In the genomic region with DNA sequence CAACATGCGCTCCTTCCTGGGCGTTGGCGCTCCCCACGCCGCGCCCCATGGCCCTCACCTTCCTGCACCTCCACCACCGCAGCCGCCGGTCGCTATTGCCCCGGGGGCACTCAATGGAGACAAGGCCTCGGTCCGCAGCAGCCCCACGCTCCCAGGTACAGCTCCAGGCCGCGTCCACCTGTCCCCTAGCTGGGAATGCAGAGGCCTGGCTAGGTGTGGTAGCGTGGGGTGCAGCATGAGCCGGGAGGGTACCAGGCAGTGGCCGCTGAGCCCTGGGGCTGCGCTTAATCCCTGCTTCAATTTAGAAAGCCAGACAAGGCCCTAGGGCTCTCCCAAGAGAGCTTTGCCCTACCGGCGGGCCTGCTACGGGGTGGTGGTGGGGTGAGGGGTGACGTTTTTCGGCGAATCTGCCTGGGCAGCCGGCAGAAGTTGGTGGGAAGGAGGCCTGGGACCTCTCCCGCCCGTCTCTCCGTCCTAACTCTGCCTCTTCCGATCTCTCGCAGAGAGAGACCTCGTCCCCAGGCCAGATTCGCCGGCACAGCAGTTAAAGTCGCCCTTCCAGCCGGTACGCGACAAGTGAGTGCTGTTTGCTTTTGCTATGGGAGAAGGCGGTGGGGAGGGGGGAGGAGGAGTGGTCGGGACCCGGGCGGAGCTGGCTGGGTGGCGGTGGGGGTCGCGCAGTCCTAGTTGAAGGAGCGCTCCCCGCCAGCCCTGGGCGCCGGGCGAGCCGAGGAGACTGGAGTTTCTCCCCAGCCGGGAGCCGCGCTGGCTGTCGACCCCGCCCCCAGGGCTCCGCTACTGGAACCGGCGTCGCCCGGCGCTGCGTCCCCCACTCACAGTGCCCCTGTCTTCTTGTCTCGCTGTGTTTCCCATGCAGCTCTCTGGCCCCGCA, we compare ENCODE assay signal across 17 cellular contexts. TPM values are rescaled to one million over a fixed set of nuclear protein-coding genes. Genes with fewer than 3 reads are reported as not detected.
DNase-seq lines count a peak whose midpoint lies in the region; ATAC-seq and TF ChIP-seq lines count a peak whose summit lies in the region.
"Had no signal": no experiment of that assay in that cellular context is flagged by ENCODE, and none has a peak within 500 bp of the region (broad histone marks: within the 10 kb centered on the region; RNA-seq: fewer than 3 reads in every experiment).

No MANE protein-coding gene starts in this region.

- intact Hi-C loops in heart left ventricle (cut with DNase I) (loop anchor here in 2 of 10 donors (5.0 to 10.0 kb wide), 3 partner anchors 846 to 1836 kb away; a partner anchor contains a TSS), Right ventricle myocardium superior (cut with DNase I) (no loop called here), left lung (cut with DNase I) (no loop called here)

- H3K4me3 ChIP-seq in heart left ventricle (peak overlapping the region in 7 of 12 donors; percentile 3 to 26 (median 12)), left lung (no peak overlapping the region), thymus (ENCODE audit: low read length) (peak overlapping the region; percentile 46)

- H3K27me3 ChIP-seq in heart left ventricle: peaks cover 45 to 100% (median 94%) of the 10 kb centered on the region in 9 donors
- H3K27me3 ChIP-seq in left lung: peaks cover 78 to 100% of the 10 kb centered on the region in 2 donors
- H3K27me3 ChIP-seq in thymus (ENCODE audit: control insufficient read depth, insufficient read depth): peaks cover 99% of the 10 kb centered on the region

- H3K27ac ChIP-seq in heart left ventricle (no peak overlapping the region), left lung (no peak overlapping the region), thymus (ENCODE audit: low read depth) (no peak overlapping the region)
- H3K27ac ChIP-seq: neutrophil, upper lobe of left lung had no signal

- TF ChIP-seq POLR2A in heart left ventricle (IDR thresholded peaks at IDR 0.05): no peak

- WGBS in heart left ventricle, 4 donors: 7 to 10% (median 9%) methylated on average over 41 to 66 of the region's 66 CpGs
- 6% methylated on average over 66 of the region's 66 CpGs for WGBS in thymus

- no peak for TF ChIP-seq CTCF in heart left ventricle (IDR thresholded peaks at IDR 0.05)
- no peak for TF ChIP-seq CTCF in left lung (IDR thresholded peaks at IDR 0.05)

- DNase-seq in heart left ventricle (peak in 1 of 5 donors; percentile 56), Right ventricle myocardium superior (no peak), ecto neural progenitor cell (ENCODE audit: low spot score) (peak; percentile 83), left lung (no peak), HK-2 (ENCODE audit: unreplicated experiment) (no peak), NCI-H128 (lab: John Stamatoyannopoulos, UW; ENCODE audit: unreplicated experiment) (no peak), D341Med (ENCODE audit: low spot score) (no peak)
- DNase-seq: activated naive CD8-positive, alpha-beta T cell treated with anti-CD3 and anti-CD28 coated beads, Interleukin-2, amount 10 ng/mL, durations not matched to agents 7 days and 5 days; DMS153; foreskin fibroblast; NCI-H2081 treated with DMSO at 0.1 percent for 48 hours had no signal

- H3K4me1 ChIP-seq in heart left ventricle (peaks cover 0 to 41% (median 5%) of the 10 kb centered on the region in 12 donors), left lung (peaks cover 0 to under 1% of the 10 kb centered on the region in 2 donors), thymus (ENCODE audit: control insufficient read depth, insufficient read depth, low read length) (peaks cover 11% of the 10 kb centered on the region)

- no peaks in the 10 kb centered on the region for H3K36me3 ChIP-seq in heart left ventricle
- H3K36me3 ChIP-seq in left lung: no peaks in the 10 kb centered on the region
- H3K36me3 ChIP-seq in thymus (ENCODE audit: control insufficient read depth, insufficient read depth): no peaks in the 10 kb centered on the region
- H3K36me3 ChIP-seq: neutrophil, upper lobe of left lung had no signal

- ATAC-seq in heart left ventricle: no peak
- ATAC-seq in Right ventricle myocardium superior (ENCODE audit: poor library complexity): no peak
- peak; percentile 8 for ATAC-seq in left lung
- ATAC-seq: left lobe of liver had no signal

- no peaks in the 10 kb centered on the region for H3K9me3 ChIP-seq in heart left ventricle
- no peaks in the 10 kb centered on the region for H3K9me3 ChIP-seq in left lung
- peaks cover 6% of the 10 kb centered on the region for H3K9me3 ChIP-seq in thymus (ENCODE audit: control insufficient read depth)
- H3K9me3 ChIP-seq: neutrophil, upper lobe of left lung had no signal

RNA-seq across cellular contexts. Expression of a gene that starts 4.7 kb away (rescaled TPM):
- total RNA-seq in heart left ventricle (1 to 10 TPM in 2 of 9 donors, under 1 TPM in 6, not detected in 1; 0.15 to 1.5 (median 0.34) TPM), Right ventricle myocardium superior (0.65 TPM), left lung (10 to 100 TPM in 1 of 2 donors, 1 to 10 TPM in 1; 4.0 to 18.3 TPM)
- polyA plus RNA-seq in heart left ventricle (under 1 TPM; 0.23 to 0.55 TPM), thymus (0.07 TPM)
- total RNA-seq: activated naive CD8-positive, alpha-beta T cell treated with anti-CD3 and anti-CD28 coated beads, Interleukin-2, amount 10 ng/mL, durations not matched to agents 7 days and 5 days; left lobe of liver; LHCN-M2 had no signal
- polyA plus RNA-seq: AG04450 had no signal

Comparison
In these comparisons a context has a peak if more than half of its experiments do, and no peak if none do; other contexts are left out.
1. H3K4me3 ChIP-seq: peak in heart left ventricle (7 of 12) and thymus (single experiment); none in left lung (0 of 2).